8 cellular contexts compared by ENCODE assay signal in genomic region chr19:58305065-58305931, GRCh38. TPM values are rescaled to one million over a fixed set of nuclear protein-coding genes. Genes with fewer than 3 reads are reported as not detected.
DNase-seq lines count a peak whose midpoint lies in the region; ATAC-seq and TF ChIP-seq lines count a peak whose summit lies in the region.

TSS of gene ERVK3-1 (plus strand) at chr19:58305377. CDS start at chr19:58312169, 6,792 bp downstream.

- peaks cover 22% of the 10 kb centered on the region for H3K4me1 Mint-ChIP-seq in osteocyte (ENCODE audit: unreplicated experiment)

- 1% methylated on average over 55 of the region's 55 CpGs for WGBS in thymus

- H3K27me3 Mint-ChIP-seq in osteocyte (ENCODE audit: unreplicated experiment): no peaks in the 10 kb centered on the region

- ATAC-seq in HG02610 (IDR thresholded peaks at IDR 0.05; ENCODE audit: unreplicated experiment): peak; percentile 97
- ATAC-seq in activated naive CD4-positive, alpha-beta T cell treated with anti-CD3 and anti-CD28 coated beads, Interleukin-2, amount 50 U/mL, for 72 hours: peak; percentile 98 to 99

- no peaks in the 10 kb centered on the region for H3K27me3 ChIP-seq in thymus (ENCODE audit: control insufficient read depth, insufficient read depth)

- DNase-seq in NCI-H1092 treated with DMSO at 0.1 percent for 48 hours (lab: John Stamatoyannopoulos, UW): peak; percentile 87
- peak; percentile 74 for DNase-seq in SKM-1 (lab: John Stamatoyannopoulos, UW; ENCODE audit: unreplicated experiment)
- DNase-seq in activated naive CD4-positive, alpha-beta T cell treated with anti-CD3 and anti-CD28 coated beads, Interleukin-2, amount 50 U/mL, for 72 hours (ENCODE audit: low spot score in 2 of 2): peak; percentile 88 to 96
- DNase-seq in glomerular visceral epithelial cell (ENCODE audit: extremely low spot score): peak; percentile 97
- peak; percentile 97 for DNase-seq in osteocyte (ENCODE audit: extremely low spot score, unreplicated experiment)

- peak within 1 kb of the TSS; percentile 99 for H3K27ac Mint-ChIP-seq in activated naive CD4-positive, alpha-beta T cell treated with anti-CD3 and anti-CD28 coated beads, Interleukin-2, amount 50 U/mL, for 72 hours
- H3K27ac Mint-ChIP-seq in osteocyte (ENCODE audit: unreplicated experiment): peak within 1 kb of the TSS; percentile 99

- H3K9me3 Mint-ChIP-seq in activated naive CD4-positive, alpha-beta T cell treated with anti-CD3 and anti-CD28 coated beads, Interleukin-2, amount 50 U/mL, for 72 hours: peaks cover 0 to 15% of the 10 kb centered on the region in 2 donors
- H3K9me3 Mint-ChIP-seq in osteocyte (ENCODE audit: unreplicated experiment): no peaks in the 10 kb centered on the region

- H3K36me3 Mint-ChIP-seq in activated naive CD4-positive, alpha-beta T cell treated with anti-CD3 and anti-CD28 coated beads, Interleukin-2, amount 50 U/mL, for 72 hours: peaks cover 43 to 82% of the 10 kb centered on the region in 2 donors
- peaks cover 54% of the 10 kb centered on the region for H3K36me3 Mint-ChIP-seq in osteocyte (ENCODE audit: unreplicated experiment)

- no peak for TF ChIP-seq CTCF in osteocyte (IDR thresholded peaks at IDR 0.05)

- H3K27ac ChIP-seq in thymus (ENCODE audit: low read depth): peak within 1 kb of the TSS; percentile 87

- H3K4me3 Mint-ChIP-seq in osteocyte (ENCODE audit: unreplicated experiment): peak within 1 kb of the TSS; percentile 100

- H3K4me3 ChIP-seq in GM08714 (ENCODE audit: low read length): peak within 1 kb of the TSS; percentile 94
- peak within 1 kb of the TSS; percentile 66 for H3K4me3 ChIP-seq in thymus (ENCODE audit: low read length)

- H3K4me1 ChIP-seq in thymus (ENCODE audit: control insufficient read depth, insufficient read depth, low read length): peaks cover 11% of the 10 kb centered on the region

- peaks cover 15% of the 10 kb centered on the region for H3K36me3 ChIP-seq in thymus (ENCODE audit: control insufficient read depth, insufficient read depth)

- H3K9me3 ChIP-seq in thymus (ENCODE audit: control insufficient read depth): no peaks in the 10 kb centered on the region

RNA-seq across cellular contexts. Expression of gene ERVK3-1, which starts in this region (rescaled TPM):
- 10 to 100 TPM; 30.3 to 37.8 TPM for total RNA-seq in activated naive CD4-positive, alpha-beta T cell treated with anti-CD3 and anti-CD28 coated beads, Interleukin-2, amount 50 U/mL, for 72 hours
- 28.7 and 36.2 TPM in 2 replicates for total RNA-seq in osteocyte
- 60.9 TPM for polyA plus RNA-seq in thymus

Comparison
In these comparisons a context has a peak if more than half of its experiments do, and no peak if none do; other contexts are left out.
1. Peak in every context shown above with its lines: DNase-seq, ATAC-seq, H3K4me3 ChIP-seq and H3K27ac ChIP-seq.